1 cellular context compared by ENCODE assay signal in the genomic region with DNA sequence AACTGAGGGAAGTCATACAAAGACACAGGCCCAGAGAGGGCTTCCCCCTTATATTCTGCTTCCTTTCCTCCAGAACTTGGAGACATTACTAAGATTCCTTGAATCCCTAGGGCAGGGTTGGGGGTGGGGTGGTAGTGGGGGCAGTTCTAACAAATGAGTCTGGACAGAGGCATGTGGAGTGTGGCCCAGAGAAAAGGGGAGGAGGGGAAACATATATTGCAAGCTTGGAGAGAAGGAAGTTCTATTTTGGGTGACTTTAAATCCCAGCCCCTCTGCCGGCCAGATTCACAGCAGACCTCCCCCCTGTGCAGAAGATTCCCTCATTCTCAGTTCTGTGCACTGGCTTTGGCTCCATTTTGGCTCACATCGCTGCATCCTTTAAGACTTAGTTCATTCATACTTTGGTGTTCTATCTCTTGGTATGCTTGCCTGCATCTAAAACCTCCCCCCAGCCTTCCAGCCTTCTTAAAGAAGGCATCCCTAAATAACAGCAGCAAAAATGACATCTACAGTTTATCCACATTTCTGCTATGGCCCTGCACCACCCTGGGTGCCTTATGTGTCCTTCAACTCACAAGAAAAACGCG.
TF ChIP-seq lines count a peak whose summit lies in the region.

No MANE protein-coding gene starts in this region.

TF ChIP-seq in IMR-90, 13 proteins besides CTCF, POLR2A, EP300 and RAD21 (continued from another document):
- TF ChIP-seq RCOR1 (IDR thresholded peaks at IDR 0.05; ENCODE audit: insufficient replicate concordance, low read length), result no peak
